In genomic region chr4:83993774-83994173, GRCh38 we compare ENCODE assay signal across 11 cellular contexts.
DNase-seq lines count a peak whose midpoint lies in the region; ATAC-seq and TF ChIP-seq lines count a peak whose summit lies in the region.
"Had no signal": no experiment of that assay in that cellular context is flagged by ENCODE, and none has a peak within 500 bp of the region (broad histone marks: within the 10 kb centered on the region; RNA-seq: fewer than 3 reads in every experiment).

No MANE protein-coding gene starts in this region.

- peaks cover 3% of the 10 kb centered on the region for H3K4me1 ChIP-seq in BE2C
- no peaks in the 10 kb centered on the region for H3K4me1 ChIP-seq in PC-3 (ENCODE audit: insufficient read depth, low read length)
- H3K4me1 ChIP-seq in foreskin keratinocyte: no peaks in the 10 kb centered on the region

- H3K9ac ChIP-seq in PC-3 (ENCODE audit: low read length): no peak overlapping the region

- DNase-seq in BE2C (peak; percentile 19), GM20000 (ENCODE audit: low spot score) (no peak), PC-3 (no peak), foreskin keratinocyte (no peak), DMS 273 (lab: John Stamatoyannopoulos, UW; ENCODE audit: unreplicated experiment) (no peak)
- DNase-seq: effector CD8-positive, alpha-beta T cell; hippocampal formation; NCI-H187 had no signal

- no peak overlapping the region for H3K4me3 ChIP-seq in BE2C (ENCODE audit: low read depth, low read length)
- no peak overlapping the region for H3K4me3 ChIP-seq in PC-3 (ENCODE audit: low read length)

- no peaks in the 10 kb centered on the region for H4K20me1 ChIP-seq in PC-3 (ENCODE audit: low read length)

- ATAC-seq in PC-3 (no peak), foreskin keratinocyte (no peak), HG03571 (IDR thresholded peaks at IDR 0.05; ENCODE audit: unreplicated experiment) (no peak), HG03442 (IDR thresholded peaks at IDR 0.05; ENCODE audit: unreplicated experiment) (no peak), GM21723 (IDR thresholded peaks at IDR 0.05; ENCODE audit: unreplicated experiment) (no peak)

- H3K36me3 ChIP-seq in BE2C (no peaks in the 10 kb centered on the region), PC-3 (ENCODE audit: low read depth, low read length) (no peaks in the 10 kb centered on the region)

- H2AFZ ChIP-seq in PC-3 (ENCODE audit: low read length): no peak overlapping the region

- H3K9me3 ChIP-seq in BE2C (no peaks in the 10 kb centered on the region), PC-3 (ENCODE audit: low read length) (no peaks in the 10 kb centered on the region)

- POLR2A ChIA-PET in PC-3 (lab: Charles Lee; ENCODE audit: unreplicated experiment): no interaction called here

- H3F3A ChIP-seq in PC-3 (ENCODE audit: low read length, unreplicated experiment): no peaks in the 10 kb centered on the region

- H3K9me2 ChIP-seq in PC-3 (replicated peaks; ENCODE audit: low read length): no peaks in the 10 kb centered on the region

- no peaks in the 10 kb centered on the region for H3K79me2 ChIP-seq in PC-3 (ENCODE audit: low read length)

- intact Hi-C loops in PC-3 (cut with micrococcal nuclease): no loop called here

- CTCF ChIA-PET in PC-3 (lab: Charles Lee): interaction anchor here (0.6 kb wide), 1 partner anchor 266 kb away, joined by 3 read pairs; no protein-coding TSS in a partner anchor

- H3K27me3 ChIP-seq in BE2C (no peaks in the 10 kb centered on the region), PC-3 (ENCODE audit: low read length) (no peaks in the 10 kb centered on the region), foreskin keratinocyte (peaks cover 19% of the 10 kb centered on the region)

- peak; percentile 28; the same call in 1 of the 2 replicates for TF ChIP-seq CTCF in BE2C (IDR thresholded peaks at IDR 0.05; ENCODE audit: low read depth, low read length)
- peak; percentile 14 for TF ChIP-seq CTCF in GM20000 (IDR thresholded peaks at IDR 0.05; ENCODE audit: extremely low read depth, missing control alignments)
- peak; percentile 42 for TF ChIP-seq CTCF in PC-3 (conservative IDR thresholded peaks at IDR 0.05; ENCODE audit: low read depth, low read length)
- peak; percentile 21 for TF ChIP-seq CTCF in foreskin keratinocyte (conservative IDR thresholded peaks at IDR 0.05)

- no peak overlapping the region for H3K4me2 ChIP-seq in PC-3 (ENCODE audit: low read length)

- H3K27ac ChIP-seq in PC-3 (ENCODE audit: low read length) (no peak overlapping the region), foreskin keratinocyte (no peak overlapping the region)

- no TSS peak for BruUV-seq in PC-3 (replicated peaks; lab: Mats Ljungman, UMichigan)
